Comparison of ENCODE assay signal across 13 cellular contexts in the genomic region with DNA sequence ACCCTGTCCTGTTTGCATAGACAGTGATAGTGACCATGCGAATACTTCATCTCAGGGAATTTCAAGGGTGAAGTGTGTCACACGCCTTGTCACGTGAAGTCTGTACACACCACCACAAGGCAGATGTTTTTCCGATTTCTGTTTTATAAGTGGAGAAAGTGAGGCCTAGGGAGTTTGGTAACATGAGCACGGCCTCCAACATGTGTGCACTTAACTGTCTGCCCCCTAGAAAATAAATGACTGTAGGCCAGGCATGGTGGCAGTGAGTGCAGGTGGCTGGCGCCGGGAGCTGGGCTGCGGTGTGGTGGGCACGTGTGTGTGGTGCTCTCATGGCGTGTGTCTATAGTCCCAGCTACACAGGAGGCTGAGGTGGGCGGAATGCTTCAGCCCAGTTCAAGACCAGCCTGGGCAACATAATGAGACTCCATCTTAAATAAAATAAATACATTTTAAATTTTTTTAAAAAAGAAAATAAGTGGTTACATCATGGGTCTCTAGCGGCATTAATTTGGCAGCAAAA. TPM values are rescaled to one million over a fixed set of nuclear protein-coding genes. Genes with fewer than 3 reads are reported as not detected.
"Had no signal": no experiment of that assay in that cellular context is flagged by ENCODE, and none has a peak within 500 bp of the region (broad histone marks: within the 10 kb centered on the region; RNA-seq: fewer than 3 reads in every experiment).

No MANE protein-coding gene starts in this region.

- H3K9me3 ChIP-seq: left ventricle myocardium inferior had no signal

- ATAC-seq: activated naive CD4-positive, alpha-beta T cell treated with anti-CD3 and anti-CD28 coated beads, Interleukin-2, amount 50 U/mL, for 72 hours; naive thymus-derived CD4-positive, alpha-beta T cell had no signal

- H3K4me3 Mint-ChIP-seq: activated CD4-positive, alpha-beta T cell treated with anti-CD3 and anti-CD28 coated beads, Interleukin-2, amount 10 ng/mL, durations not matched to agents 7 days and 5 days; naive thymus-derived CD4-positive, alpha-beta T cell had no signal

- H3K27ac Mint-ChIP-seq: activated CD4-positive, alpha-beta T cell treated with anti-CD3 and anti-CD28 coated beads, Interleukin-2, amount 10 ng/mL, durations not matched to agents 7 days and 5 days; activated naive CD4-positive, alpha-beta T cell treated with anti-CD3 and anti-CD28 coated beads, Interleukin-2, amount 50 U/mL, for 72 hours; activated T-helper 2 cell treated with anti-CD3 and anti-CD28 coated beads, Interferon-gamma antibody, Interleukin-2, Interleukin-4, amounts not matched to agents 10 μg/mL and 5 μg/mL and 100 μg/mL, durations not matched to agents 14 hours and 24 hours and 36 hours; naive thymus-derived CD4-positive, alpha-beta T cell had no signal

- H3K27ac ChIP-seq: left ventricle myocardium inferior, skin epidermis had no signal

- H3K4me3 ChIP-seq: left ventricle myocardium inferior, skin epidermis had no signal

- H3K9me3 Mint-ChIP-seq: activated CD4-positive, alpha-beta T cell treated with anti-CD3 and anti-CD28 coated beads, Interleukin-2, amount 10 ng/mL, durations not matched to agents 7 days and 5 days; activated naive CD4-positive, alpha-beta T cell treated with anti-CD3 and anti-CD28 coated beads, Interleukin-2, amount 50 U/mL, for 72 hours; activated T-helper 2 cell treated with anti-CD3 and anti-CD28 coated beads, Interferon-gamma antibody, Interleukin-2, Interleukin-4, amounts not matched to agents 10 μg/mL and 5 μg/mL and 100 μg/mL, durations not matched to agents 14 hours and 24 hours and 36 hours; naive thymus-derived CD4-positive, alpha-beta T cell had no signal

- DNase-seq: activated CD4-positive, alpha-beta T cell treated with anti-CD3 and anti-CD28 coated beads, Interleukin-2, amount 10 ng/mL, durations not matched to agents 7 days and 5 days; activated T-cell treated with anti-CD3 and anti-CD28 coated beads, Interleukin-2, amount 50 U/mL, for 1 hour; hippocampal formation; left ventricle myocardium inferior; naive thymus-derived CD4-positive, alpha-beta T cell; stimulated activated CD4-positive, alpha-beta T cell treated with anti-CD3 and anti-CD28 coated beads, Interleukin-4, amount 100 ng/mL, for 4 hours; stimulated activated CD8-positive, alpha-beta memory T cell treated with anti-CD3 and anti-CD28 coated beads, Interleukin-4, amount 100 ng/mL, for 48 hours; stimulated activated naive CD4-positive, alpha-beta T cell treated with Interleukin-2 at 50 U/mL for 16 hours; trophoblast cell had no signal

- H3K36me3 Mint-ChIP-seq: activated naive CD4-positive, alpha-beta T cell treated with anti-CD3 and anti-CD28 coated beads, Interleukin-2, amount 50 U/mL, for 72 hours had no signal

RNA-seq across cellular contexts. Expression of gene FSD2, which starts 45.5 kb away (rescaled TPM):
- total RNA-seq: activated CD4-positive, alpha-beta T cell treated with anti-CD3 and anti-CD28 coated beads, Interleukin-2, amount 10 ng/mL, durations not matched to agents 7 days and 5 days; activated naive CD4-positive, alpha-beta T cell treated with anti-CD3 and anti-CD28 coated beads, Interleukin-2, amount 50 U/mL, for 72 hours; activated T-helper 2 cell treated with anti-CD3 and anti-CD28 coated beads, Interferon-gamma antibody, Interleukin-2, Interleukin-4, amounts not matched to agents 10 μg/mL and 5 μg/mL and 100 μg/mL, durations not matched to agents 14 hours and 24 hours and 36 hours; naive thymus-derived CD4-positive, alpha-beta T cell; T-helper 2 cell treated with Interferon-gamma antibody and Interleukin-4, amounts not matched to agents 100 ng/mL and 5 ng/mL, for 36 hours had no signal
